In the genomic region with DNA sequence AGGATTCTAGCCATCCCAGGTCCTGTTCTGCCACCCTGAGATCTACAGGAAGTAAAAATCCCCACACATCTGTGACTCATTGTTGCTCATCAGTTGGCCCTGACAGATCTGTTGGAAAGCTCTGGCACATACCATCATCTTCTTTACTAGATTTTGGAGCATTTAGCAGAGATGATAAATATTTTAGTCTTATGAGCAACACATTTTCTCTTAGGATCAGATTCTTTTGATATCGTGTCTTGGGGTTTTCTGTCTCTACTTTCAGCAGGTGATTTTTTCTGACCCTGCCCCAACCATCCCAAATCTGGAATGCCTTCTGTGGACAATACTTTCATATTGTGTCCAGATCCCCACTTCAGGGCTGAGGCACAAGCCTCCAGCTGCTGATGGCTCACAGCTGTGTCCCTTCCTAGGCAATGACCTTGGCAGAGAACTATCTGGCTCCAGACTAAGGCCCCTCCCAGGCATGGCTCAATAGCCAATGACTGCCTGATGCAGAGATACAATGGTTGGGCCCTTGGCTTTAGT, we compare ENCODE assay signal across 8 cellular contexts.
DNase-seq lines count a peak whose midpoint lies in the region; ATAC-seq lines count a peak whose summit lies in the region.
"Had no signal": no experiment of that assay in that cellular context is flagged by ENCODE, and none has a peak within 500 bp of the region (broad histone marks: within the 10 kb centered on the region; RNA-seq: fewer than 3 reads in every experiment).

No MANE protein-coding gene starts in this region.

- no peaks in the 10 kb centered on the region for H3K36me3 ChIP-seq in adipocyte (ENCODE audit: control insufficient read depth, insufficient read depth, low read length, severe bottlenecking)

- intact Hi-C loops in left ventricle myocardium superior (cut with micrococcal nuclease): no loop called here

- ATAC-seq in left ventricle myocardium superior (peak; percentile 79), GM19035 (IDR thresholded peaks at IDR 0.05; ENCODE audit: unreplicated experiment) (no peak)

- peaks cover 54% of the 10 kb centered on the region for H3K4me1 ChIP-seq in adipocyte (ENCODE audit: control insufficient read depth, insufficient read depth, low read length)

- peak; percentile 21 for DNase-seq in HK-2 (ENCODE audit: unreplicated experiment)
- peak; percentile 75 for DNase-seq in adipocyte (ENCODE audit: low read depth)
- DNase-seq in left ventricle myocardium superior: peak; percentile 70
- peak; percentile 30 for DNase-seq in superior temporal gyrus (ENCODE audit: extremely low spot score)
- DNase-seq in cerebellar cortex (ENCODE audit: low spot score): no peak
- DNase-seq in NCI-H2171 treated with DMSO at 0.1 percent for 48 hours (lab: John Stamatoyannopoulos, UW): no peak
- DNase-seq: RPMI8226 had no signal

- no peaks in the 10 kb centered on the region for H3K27me3 ChIP-seq in adipocyte (replicated peaks; ENCODE audit: control insufficient read depth, insufficient read depth, low read length)

- H3K9me3 ChIP-seq in adipocyte (ENCODE audit: control insufficient read depth, low read length): no peaks in the 10 kb centered on the region

- H3K9ac ChIP-seq in adipocyte (ENCODE audit: low read length): no peak overlapping the region

- peak overlapping the region; percentile 31 for H3K4me3 ChIP-seq in adipocyte (ENCODE audit: low read length)

Comparison
In these comparisons a context has a peak if more than half of its experiments do, and no peak if none do; other contexts are left out.
1. DNase-seq: peak in HK-2 (single experiment), adipocyte (single experiment), left ventricle myocardium superior (single experiment) and superior temporal gyrus (single experiment); none in cerebellar cortex (single experiment) and NCI-H2171 treated with DMSO at 0.1 percent for 48 hours (single experiment).